ENCODE assay signal across 25 cellular contexts in the genomic region with DNA sequence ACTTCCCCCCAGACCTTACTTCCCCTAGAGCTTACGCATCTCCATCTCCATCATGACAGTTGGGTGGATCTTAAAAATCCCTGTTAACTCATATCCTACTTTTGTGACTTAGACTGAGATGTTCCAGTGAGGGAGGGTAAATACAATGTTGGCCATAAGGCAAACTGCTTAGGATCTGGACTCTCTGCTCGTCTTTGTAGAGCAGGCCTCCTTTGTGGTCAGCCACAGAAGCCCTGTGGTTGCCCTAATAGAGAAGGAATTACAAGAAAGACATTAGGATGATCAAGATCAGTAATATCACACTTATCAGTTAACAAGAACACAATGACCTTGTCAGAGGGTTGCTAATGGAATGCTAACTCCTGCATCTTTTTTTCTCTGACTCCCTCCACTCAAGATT. TPM values are rescaled to one million over a fixed set of nuclear protein-coding genes. Genes with fewer than 3 reads are reported as not detected.
"Had no signal": no experiment of that assay in that cellular context is flagged by ENCODE, and none has a peak within 500 bp of the region (broad histone marks: within the 10 kb centered on the region; RNA-seq: fewer than 3 reads in every experiment).

No MANE protein-coding gene starts in this region.

- H3K27ac Mint-ChIP-seq: activated CD4-positive, alpha-beta memory T cell treated with anti-CD3 and anti-CD28 coated beads, Interleukin-2, amount 10 ng/mL, durations not matched to agents 7 days and 5 days; activated CD4-positive, alpha-beta T cell treated with anti-CD3 and anti-CD28 coated beads for 36 hours; activated naive CD4-positive, alpha-beta T cell treated with anti-CD3 and anti-CD28 coated beads for 36 hours; activated naive CD8-positive, alpha-beta T cell; activated T-helper 17 cell treated with anti-CD3 and anti-CD28 coated beads, Interleukin-2, amount 50 U/mL, for 72 hours; T-helper 17 cell had no signal

- H3K4me1 Mint-ChIP-seq: activated CD4-positive, alpha-beta memory T cell treated with anti-CD3 and anti-CD28 coated beads, Interleukin-2, amount 10 ng/mL, durations not matched to agents 7 days and 5 days; activated CD4-positive, alpha-beta T cell treated with anti-CD3 and anti-CD28 coated beads for 36 hours; activated T-helper 17 cell treated with anti-CD3 and anti-CD28 coated beads, Interleukin-2, amount 50 U/mL, for 72 hours; T-helper 17 cell had no signal

- H3K4me3 Mint-ChIP-seq: activated CD4-positive, alpha-beta memory T cell treated with anti-CD3 and anti-CD28 coated beads, Interleukin-2, amount 10 ng/mL, durations not matched to agents 7 days and 5 days; activated CD4-positive, alpha-beta T cell treated with anti-CD3 and anti-CD28 coated beads for 36 hours; activated naive CD4-positive, alpha-beta T cell treated with anti-CD3 and anti-CD28 coated beads for 36 hours; activated naive CD8-positive, alpha-beta T cell; activated T-helper 17 cell treated with anti-CD3 and anti-CD28 coated beads, Interleukin-2, amount 50 U/mL, for 72 hours; brain; T-helper 17 cell had no signal

- H3K4me3 ChIP-seq: MG63, PC-9 had no signal

- H3K9me3 ChIP-seq: MG63 had no signal

- ATAC-seq: activated CD4-positive, alpha-beta T cell treated with anti-CD3 and anti-CD28 coated beads for 36 hours; activated T-helper 17 cell treated with anti-CD3 and anti-CD28 coated beads, Interleukin-2, amount 50 U/mL, for 72 hours; T-helper 17 cell had no signal

- H3K27ac ChIP-seq: PC-9, VCaP had no signal

- DNase-seq: activated CD4-positive, alpha-beta memory T cell treated with anti-CD3 and anti-CD28 coated beads, Interleukin-2, amount 10 ng/mL, durations not matched to agents 7 days and 5 days; activated CD4-positive, alpha-beta T cell treated with anti-CD3 and anti-CD28 coated beads for 36 hours; activated CD4-positive, alpha-beta T cell treated with anti-CD3 and anti-CD28 coated beads, Interleukin-2, amount 50 U/mL, for 1 hour; activated gamma-delta T cell; activated naive CD4-positive, alpha-beta T cell treated with anti-CD3 and anti-CD28 coated beads for 36 hours; activated T-cell treated with anti-CD3 and anti-CD28 coated beads for 4 hours; activated T-cell treated with anti-CD3 and anti-CD28 coated beads, Interleukin-2, amount 50 U/mL, for 48 hours; amygdala; MG63; MV-4-11; NCI-H1417 treated with DMSO at 0.1 percent for 48 hours; NCI-H1694; NCI-H2029; NCI-H345; NCI-H510A; PC-9; SIG-M5; T-helper 17 cell; T-helper 9 cell had no signal

- H3K36me3 Mint-ChIP-seq: activated naive CD8-positive, alpha-beta T cell had no signal

- H3K27me3 Mint-ChIP-seq: activated CD4-positive, alpha-beta memory T cell treated with anti-CD3 and anti-CD28 coated beads, Interleukin-2, amount 10 ng/mL, durations not matched to agents 7 days and 5 days; activated CD4-positive, alpha-beta T cell treated with anti-CD3 and anti-CD28 coated beads for 36 hours; activated T-helper 17 cell treated with anti-CD3 and anti-CD28 coated beads, Interleukin-2, amount 50 U/mL, for 72 hours; T-helper 17 cell had no signal

- H3K27me3 ChIP-seq: MG63 had no signal

RNA-seq across cellular contexts. Expression of a gene that starts 52.0 kb away (rescaled TPM):
- total RNA-seq: activated CD4-positive, alpha-beta T cell treated with anti-CD3 and anti-CD28 coated beads for 36 hours; activated CD8-positive, alpha-beta memory T cell treated with anti-CD3 and anti-CD28 coated beads for 36 hours; activated naive CD4-positive, alpha-beta T cell treated with anti-CD3 and anti-CD28 coated beads for 36 hours; activated T-helper 17 cell treated with anti-CD3 and anti-CD28 coated beads, Interleukin-2, amount 50 U/mL, for 72 hours; astrocyte; PC-9; T-helper 17 cell had no signal
